ENCODE assay signal across 13 cellular contexts in the genomic region with DNA sequence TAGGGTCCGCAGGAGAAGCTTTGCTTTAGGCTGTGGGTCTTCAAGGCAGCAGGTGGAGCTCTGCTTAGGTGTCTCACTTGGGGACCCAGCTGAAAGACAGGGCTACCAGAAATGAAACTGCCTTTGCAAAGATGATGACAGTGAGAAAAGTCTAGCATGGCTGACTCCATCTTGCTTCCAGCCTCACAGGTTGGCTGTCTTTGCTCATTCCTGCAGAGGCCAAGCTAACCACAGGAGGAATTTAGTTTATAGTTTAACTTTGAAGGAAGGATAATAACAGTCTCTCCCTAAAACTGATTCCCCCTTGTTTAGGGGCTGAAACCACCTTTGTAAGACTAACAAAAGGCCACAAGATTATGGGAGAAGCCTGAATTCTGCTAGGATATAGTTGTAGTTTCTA.
"Had no signal": no experiment of that assay in that cellular context is flagged by ENCODE, and none has a peak within 500 bp of the region (broad histone marks: within the 10 kb centered on the region; RNA-seq: fewer than 3 reads in every experiment).

No MANE protein-coding gene starts in this region.

- H3K9me3 ChIP-seq: gastrocnemius medialis, right atrium auricular region, transverse colon had no signal

- H3K27ac ChIP-seq: gastrocnemius medialis, heart right ventricle, right atrium auricular region, transverse colon had no signal

- DNase-seq: activated CD4-positive, alpha-beta memory T cell treated with anti-CD3 and anti-CD28 coated beads, Interleukin-2, amount 10 ng/mL, durations not matched to agents 7 days and 5 days; activated CD4-positive, alpha-beta T cell treated with anti-CD3 and anti-CD28 coated beads for 4 hours; activated naive CD4-positive, alpha-beta T cell treated with anti-CD3 and anti-CD28 coated beads, Interleukin-2, amount 10 ng/mL, durations not matched to agents 7 days and 5 days; activated T-cell treated with anti-CD3 and anti-CD28 coated beads, Interleukin-2, amount 50 U/mL, for 24 hours; gastrocnemius medialis; heart right ventricle; naive B cell; small intestine; stimulated activated CD4-positive, alpha-beta T cell treated with anti-CD3 and anti-CD28 coated beads, Interleukin-4, amount 100 ng/mL, for 4 hours; stimulated activated naive CD8-positive, alpha-beta T cell treated with anti-CD3 and anti-CD28 coated beads, Interleukin-15, Interleukin-2, amounts not matched to agents 100 U/mL and 50 U/mL, for 24 hours; transverse colon had no signal

- H3K4me1 ChIP-seq: gastrocnemius medialis, transverse colon had no signal

- H3K4me3 ChIP-seq: gastrocnemius medialis, heart right ventricle, lung, right atrium auricular region, transverse colon had no signal

- H3K27me3 ChIP-seq: gastrocnemius medialis, heart right ventricle, right atrium auricular region, transverse colon had no signal

- H3K36me3 ChIP-seq: gastrocnemius medialis, heart right ventricle, right atrium auricular region, transverse colon had no signal
